13 cellular contexts compared by ENCODE assay signal in genomic region chr12:39012870-39013269, GRCh38.
"Had no signal": no experiment of that assay in that cellular context is flagged by ENCODE, and none has a peak within 500 bp of the region (broad histone marks: within the 10 kb centered on the region; RNA-seq: fewer than 3 reads in every experiment).

No MANE protein-coding gene starts in this region.

- DNase-seq: activated CD4-positive, CD25-positive, alpha-beta regulatory T cell treated with anti-CD3 and anti-CD28 coated beads, Interleukin-2, amount 50 U/mL, for 72 hours; activated naive CD4-positive, alpha-beta T cell treated with anti-CD3 and anti-CD28 coated beads, Interleukin-2, amount 10 ng/mL, durations not matched to agents 7 days and 5 days; caudate nucleus; colonic mucosa; foreskin fibroblast; midbrain; psoas muscle; right lobe of liver; stimulated activated CD4-positive, alpha-beta T cell treated with anti-CD3 and anti-CD28 coated beads, Interleukin-4, amount 100 ng/mL, for 4 hours; stimulated activated CD8-positive, alpha-beta memory T cell treated with anti-CD3 and anti-CD28 coated beads, Interleukin-4, amount 100 ng/mL, for 48 hours; stimulated activated naive CD4-positive, alpha-beta T cell treated with Interleukin-2 at 50 U/mL for 16 hours had no signal

- H3K4me2 ChIP-seq: smooth muscle cell had no signal

- H3K4me3 ChIP-seq: colonic mucosa, esophagus muscularis mucosa, psoas muscle, right lobe of liver, smooth muscle cell had no signal

- H3K9me3 ChIP-seq: colonic mucosa, esophagus muscularis mucosa, psoas muscle, right lobe of liver had no signal

- H3K36me3 ChIP-seq: colonic mucosa, esophagus muscularis mucosa, right lobe of liver had no signal

- H3K27ac ChIP-seq: colonic mucosa, esophagus muscularis mucosa, psoas muscle, right lobe of liver had no signal

- H3K27me3 ChIP-seq: colonic mucosa, esophagus muscularis mucosa had no signal

- H3K4me1 ChIP-seq: colonic mucosa, esophagus muscularis mucosa, psoas muscle, right lobe of liver had no signal
